ENCODE assay signal across 1 cellular context in the genomic region with DNA sequence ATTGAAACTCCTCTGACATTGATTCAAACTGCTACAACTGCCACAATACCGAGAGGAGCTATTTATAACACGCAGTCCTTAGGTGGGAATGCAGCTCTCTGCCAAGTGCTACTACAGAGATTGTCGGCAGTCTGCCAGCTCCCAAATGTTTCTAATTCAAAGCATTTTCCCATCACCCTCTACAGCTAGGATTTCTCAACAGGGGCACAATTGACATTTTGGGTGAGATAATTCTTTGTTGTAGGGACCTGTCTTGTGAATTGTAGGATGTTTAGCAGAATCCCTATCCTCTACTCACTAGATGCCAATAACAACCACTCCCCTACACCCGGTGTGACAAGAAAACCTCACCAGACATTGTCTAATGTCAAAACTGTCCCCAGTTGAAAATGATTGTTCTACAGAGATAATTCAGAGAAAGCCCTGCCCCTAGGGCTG.
A peak's percentile ranks its signal among the peaks of the same experiment; 100 is the strongest.
TF ChIP-seq lines count a peak whose summit lies in the region.

No MANE protein-coding gene starts in this region.

TF ChIP-seq in IMR-90, 13 proteins besides CTCF, POLR2A, EP300 and RAD21 (continued from another document):
- no peak for TF ChIP-seq FOS (IDR thresholded peaks at IDR 0.05; ENCODE audit: low read depth, low read length)
- 0 out of 2 replicates have a peak, but pooled peaks have one; percentile 11 for TF ChIP-seq CEBPB (IDR thresholded peaks at IDR 0.05; ENCODE audit: low read depth, low read length)
